ENCODE assay signal across 8 cellular contexts in the genomic region with DNA sequence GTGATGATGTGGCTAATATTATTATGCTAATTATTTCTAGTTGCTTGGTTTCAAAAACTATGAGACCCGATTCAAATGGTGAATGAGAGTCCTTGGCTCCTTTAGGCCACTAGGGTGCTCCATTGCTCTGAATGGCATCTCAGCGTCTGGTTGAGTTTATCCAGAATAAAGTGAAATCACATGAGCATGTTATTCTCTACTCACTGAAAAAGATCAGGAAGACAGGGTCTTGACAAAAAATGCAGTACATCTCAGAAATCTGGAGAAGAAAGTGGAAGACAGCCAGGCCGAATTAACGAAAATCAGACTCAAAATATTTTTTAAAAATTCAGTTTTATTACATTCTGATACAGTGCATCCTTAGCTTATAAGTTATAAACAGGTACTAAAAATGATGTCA.
DNase-seq lines count a peak whose midpoint lies in the region; ATAC-seq and TF ChIP-seq lines count a peak whose summit lies in the region.

No MANE protein-coding gene starts in this region.

- peak; percentile 62 for TF ChIP-seq CTCF in coronary artery (IDR thresholded peaks at IDR 0.05)
- peak; percentile 48 for TF ChIP-seq CTCF in lung (IDR thresholded peaks at IDR 0.05; ENCODE audit: control extremely low read depth, extremely low read depth)

- 9 to 15% methylated on average over 4 of the region's 4 CpGs for WGBS in lung, 2 donors

- H3K9me3 ChIP-seq in lung (ENCODE audit: control insufficient read depth in 2 of 2, insufficient read depth in 1 of 2, low read length in 1 of 2): peaks cover 0 to 3% of the 10 kb centered on the region in 2 donors

- ATAC-seq in GM21360 (IDR thresholded peaks at IDR 0.05; ENCODE audit: unreplicated experiment): peak; percentile 88
- peak; percentile 84 for ATAC-seq in HG03469 (IDR thresholded peaks at IDR 0.05; ENCODE audit: unreplicated experiment)
- peak; percentile 85 for ATAC-seq in lung (ENCODE audit: insufficient read depth, low FRiP score)

- H3K27ac ChIP-seq in coronary artery (no peak overlapping the region), lung (ENCODE audit: low read depth in 1 of 2, low read length in 1 of 2) (no peak overlapping the region)

- H3K4me3 ChIP-seq in coronary artery (no peak overlapping the region), lung (no peak overlapping the region)

- no peaks in the 10 kb centered on the region for H3K27me3 ChIP-seq in lung (ENCODE audit: control insufficient read depth, insufficient read depth)

- DNase-seq in NCI-H2081 (lab: John Stamatoyannopoulos, UW): peak; percentile 34 to 64
- DNase-seq in NCI-H2081 treated with DMSO at 0.1 percent for 48 hours (lab: John Stamatoyannopoulos, UW): no peak
- DNase-seq in NOMO-1 treated with DMSO at 0.1 percent for 48 hours (lab: John Stamatoyannopoulos, UW; ENCODE audit: unreplicated experiment): peak; percentile 76
- no peak for DNase-seq in coronary artery (ENCODE audit: low spot score)
- DNase-seq in lung (ENCODE audit: low spot score): no peak
- no peak for DNase-seq in mesenteric fat pad (ENCODE audit: low spot score)

- H3K4me1 ChIP-seq in lung (ENCODE audit: control insufficient read depth in 2 of 2, insufficient read depth in 2 of 2, low read length in 2 of 2): no peaks in the 10 kb centered on the region

- no peaks in the 10 kb centered on the region for H3K36me3 ChIP-seq in lung (ENCODE audit: control insufficient read depth in 2 of 2, insufficient read depth in 2 of 2, low read length in 2 of 2)

Comparison
In these comparisons a context has a peak if more than half of its experiments do, and no peak if none do; other contexts are left out.
1. DNase-seq: peak in NCI-H2081 (2 of 2) and NOMO-1 treated with DMSO at 0.1 percent for 48 hours (single experiment); none in NCI-H2081 treated with DMSO at 0.1 percent for 48 hours (single experiment), coronary artery (single experiment), lung (single experiment) and mesenteric fat pad (single experiment).
2. Peak in every context shown above with its lines, with median percentiles within 50 percentile points of each other: ATAC-seq.